ENCODE assay signal across 23 cellular contexts in genomic region chr5:178465861-178466288, GRCh38.
DNase-seq lines count a peak whose midpoint lies in the region; FAIRE-seq and TF ChIP-seq lines count a peak whose summit lies in the region.
"Had no signal": no experiment of that assay in that cellular context is flagged by ENCODE, and none has a peak within 500 bp of the region (broad histone marks: within the 10 kb centered on the region; RNA-seq: fewer than 3 reads in every experiment).

No MANE protein-coding gene starts in this region.

- H3K27me3 Mint-ChIP-seq in astrocyte (ENCODE audit: low read depth, unreplicated experiment) = peaks cover 42% of the 10 kb centered on the region
- peaks cover 11% of the 10 kb centered on the region for H3K27me3 Mint-ChIP-seq in type B pancreatic cell

- H3K9me3 ChIP-seq in astrocyte (ENCODE audit: insufficient read depth, low read depth, low read length) = no peaks in the 10 kb centered on the region
- H3K9me3 ChIP-seq in thyroid gland = no peaks in the 10 kb centered on the region

- intact Hi-C loops in thyroid gland (cut with DNase I) = no loop called here

- H4K20me1 ChIP-seq in astrocyte (ENCODE audit: insufficient read depth, low read length) = no peaks in the 10 kb centered on the region

- TF ChIP-seq CTCF in astrocyte (IDR thresholded peaks at IDR 0.05; ENCODE audit: insufficient read depth, low read depth, low read length) (no peak), type B pancreatic cell (conservative IDR thresholded peaks at IDR 0.05) (no peak), thyroid gland (IDR thresholded peaks at IDR 0.05) (no peak)

- peak; percentile 53 for DNase-seq in activated effector memory CD4-positive, alpha-beta T cell treated with anti-CD3 and anti-CD28 coated beads, Interleukin-2, amount 50 U/mL, for 16 hours
- DNase-seq in activated effector memory CD4-positive, alpha-beta T cell treated with Interleukin-2 at 50 U/mL for 16 hours = no peak
- no peak for DNase-seq in astrocyte (ENCODE audit: low read depth)
- DNase-seq in mesenteric fat pad (ENCODE audit: low spot score) = peak; percentile 80
- peak; percentile 53 for DNase-seq in type B pancreatic cell (ENCODE audit: extremely low spot score, unreplicated experiment)
- no peak for DNase-seq in thyroid gland
- no peak for DNase-seq in DMS53 treated with DMSO at 0.1 percent for 48 hours (lab: John Stamatoyannopoulos, UW; ENCODE audit: unreplicated experiment)
- DNase-seq in MV-4-11 (lab: John Stamatoyannopoulos, UW) = no peak
- DNase-seq: AML-193; DMS53; NCI-H1105; NCI-H146; NCI-H2029 treated with DMSO at 0.1 percent for 48 hours; NCI-H2171; NCI-H345; NCI-H524; NCI-H774; NK-92 treated with Interleukin-12 subunit alpha and Interleukin-12 subunit beta, amount 100 ng/mL, for 24 hours had no signal

- H3K9ac ChIP-seq in astrocyte (ENCODE audit: low read length) = no peak overlapping the region
- H3K9ac ChIP-seq: KMS-11 had no signal

- H3K4me1 ChIP-seq in astrocyte (ENCODE audit: insufficient read depth, low read length) = no peaks in the 10 kb centered on the region
- peaks cover 23 to 51% of the 10 kb centered on the region in 2 donors for H3K4me1 ChIP-seq in thyroid gland

- no peak overlapping the region for H3K4me2 ChIP-seq in astrocyte (ENCODE audit: low read length)
- H3K4me2 ChIP-seq: KMS-11 had no signal

- 90 to 91% methylated on average over 16 of the region's 16 CpGs for WGBS in thyroid gland, 2 donors

- H3K27ac ChIP-seq in astrocyte (ENCODE audit: low read depth, low read length) (no peak overlapping the region), thyroid gland (peak overlapping the region in 1 of 3 donors; percentile 23)
- H3K27ac ChIP-seq: C4-2B, KMS-11 had no signal

- H3K36me3 ChIP-seq in astrocyte (ENCODE audit: insufficient read depth, low read length) (no peaks in the 10 kb centered on the region), thyroid gland (no peaks in the 10 kb centered on the region)

- no peak overlapping the region for H3K4me3 Mint-ChIP-seq in astrocyte (ENCODE audit: unreplicated experiment)
- H3K4me3 Mint-ChIP-seq in type B pancreatic cell = no peak overlapping the region

- H3K4me1 Mint-ChIP-seq in astrocyte (ENCODE audit: low read depth, unreplicated experiment) (no peaks in the 10 kb centered on the region), type B pancreatic cell (ENCODE audit: unreplicated experiment) (peaks cover 71% of the 10 kb centered on the region)
- H3K4me1 Mint-ChIP-seq: CD8-positive, alpha-beta memory T cell had no signal

- no peak for TF ChIP-seq POLR2A in thyroid gland (IDR thresholded peaks at IDR 0.05)

- no peak overlapping the region for H2AFZ ChIP-seq in astrocyte (ENCODE audit: low read depth, low read length)

- peak overlapping the region; percentile 8 for H3K27ac Mint-ChIP-seq in astrocyte (ENCODE audit: unreplicated experiment)
- H3K27ac Mint-ChIP-seq in type B pancreatic cell = no peak overlapping the region

- no peaks in the 10 kb centered on the region for H3K27me3 ChIP-seq in astrocyte (ENCODE audit: insufficient read depth, low read length)
- no peaks in the 10 kb centered on the region for H3K27me3 ChIP-seq in thyroid gland

- no peaks in the 10 kb centered on the region for H3K36me3 Mint-ChIP-seq in astrocyte (ENCODE audit: low read depth, unreplicated experiment)
- no peaks in the 10 kb centered on the region for H3K36me3 Mint-ChIP-seq in type B pancreatic cell
- H3K36me3 Mint-ChIP-seq: CD8-positive, alpha-beta memory T cell had no signal

- no peaks in the 10 kb centered on the region for H3K79me2 ChIP-seq in astrocyte (ENCODE audit: insufficient read depth, low read length)

- no peaks in the 10 kb centered on the region for H3K9me3 Mint-ChIP-seq in astrocyte (ENCODE audit: unreplicated experiment)
- no peaks in the 10 kb centered on the region for H3K9me3 Mint-ChIP-seq in type B pancreatic cell
- H3K9me3 Mint-ChIP-seq: CD8-positive, alpha-beta memory T cell had no signal

- H3K4me3 ChIP-seq in astrocyte (ENCODE audit: insufficient read depth, low read depth, low read length) (no peak overlapping the region), thyroid gland (replicated peaks in 1 of 3) (no peak overlapping the region)

- no peak for FAIRE-seq in astrocyte (lab: Jason Lieb, UNC)
- FAIRE-seq: D721Med, GM19239 had no signal

Comparison
In these comparisons a context has a peak if more than half of its experiments do, and no peak if none do; other contexts are left out.
1. DNase-seq: peak in activated effector memory CD4-positive, alpha-beta T cell treated with anti-CD3 and anti-CD28 coated beads, Interleukin-2, amount 50 U/mL, for 16 hours (single experiment), mesenteric fat pad (single experiment) and type B pancreatic cell (single experiment); none in activated effector memory CD4-positive, alpha-beta T cell treated with Interleukin-2 at 50 U/mL for 16 hours (single experiment), astrocyte (single experiment), thyroid gland (0 of 2), DMS53 treated with DMSO at 0.1 percent for 48 hours (single experiment) and MV-4-11 (single experiment).